ENCODE assay signal across 20 cellular contexts in genomic region chr1:84348240-84348555, GRCh38. TPM values are rescaled to one million over a fixed set of nuclear protein-coding genes. Genes with fewer than 3 reads are reported as not detected.
A peak's percentile ranks its signal among the peaks of the same experiment; 100 is the strongest.
DNase-seq lines count a peak whose midpoint lies in the region; ATAC-seq and TF ChIP-seq lines count a peak whose summit lies in the region.
"Had no signal": no experiment of that assay in that cellular context is flagged by ENCODE, and none has a peak within 500 bp of the region (broad histone marks: within the 10 kb centered on the region; RNA-seq: fewer than 3 reads in every experiment).

No MANE protein-coding gene starts in this region.

- H3K36me3 ChIP-seq in Panc1 (ENCODE audit: control insufficient read depth, insufficient read depth, low read length), result no peaks in the 10 kb centered on the region
- no peaks in the 10 kb centered on the region for H3K36me3 ChIP-seq in osteoblast (ENCODE audit: insufficient read depth, low read length)
- no peaks in the 10 kb centered on the region for H3K36me3 ChIP-seq in left lung

- no peak overlapping the region for H3K4me3 ChIP-seq in Panc1 (ENCODE audit: low read depth in 2 of 2, low read length in 2 of 2)
- no peak overlapping the region for H3K4me3 ChIP-seq in fibroblast of mammary gland (ENCODE audit: control insufficient read depth, low read depth, low read length)
- no peak overlapping the region for H3K4me3 ChIP-seq in osteoblast (ENCODE audit: insufficient read depth, low read length)
- no peak overlapping the region for H3K4me3 ChIP-seq in left lung

- no peak overlapping the region for H3K27ac ChIP-seq in Panc1 (ENCODE audit: low read length)
- H3K27ac ChIP-seq in osteoblast (ENCODE audit: low read depth, low read length), result peak overlapping the region; percentile 48
- no peak overlapping the region for H3K27ac ChIP-seq in left lung

- H3K4me2 ChIP-seq in osteoblast (ENCODE audit: insufficient read depth, low read length), result peak overlapping the region; percentile 60

- in situ Hi-C loops in Panc1 (cut with HindIII; ENCODE audit: low pct_unique_long_range_greater_than_20kb, low sequenced_read_pairs), result no loop called here

- no peaks in the 10 kb centered on the region; the same call in 1 of the 2 replicates for H3K4me1 ChIP-seq in Panc1 (ENCODE audit: control insufficient read depth, insufficient read depth, low read length)
- H3K4me1 ChIP-seq in osteoblast (ENCODE audit: insufficient read depth, low read length), result peaks cover 28% of the 10 kb centered on the region
- peaks cover 0 to 4% of the 10 kb centered on the region in 2 donors for H3K4me1 ChIP-seq in left lung

- no peaks in the 10 kb centered on the region for H4K20me1 ChIP-seq in osteoblast (ENCODE audit: insufficient read depth, low read length)

- TF ChIP-seq CTCF in Panc1 (IDR thresholded peaks at IDR 0.05), result no peak
- no peak for TF ChIP-seq CTCF in fibroblast of mammary gland (conservative IDR thresholded peaks at IDR 0.05; ENCODE audit: control insufficient read depth, insufficient read depth, low read depth, low read length)
- no peak for TF ChIP-seq CTCF in osteoblast (IDR thresholded peaks at IDR 0.05; ENCODE audit: extremely low read depth, low read depth, low read length)
- TF ChIP-seq CTCF in left lung (IDR thresholded peaks at IDR 0.05), result no peak

- CTCF ChIA-PET in Panc1 (lab: Charles Lee), result no interaction called here

- no TSS peak for BruUV-seq in Panc1 (replicated peaks; lab: Mats Ljungman, UMichigan)

- no peaks in the 10 kb centered on the region for H3K79me2 ChIP-seq in osteoblast (ENCODE audit: insufficient read depth, low read length)

- H3K27me3 ChIP-seq in Panc1 (ENCODE audit: control insufficient read depth, insufficient read depth, low read length) (no peaks in the 10 kb centered on the region), osteoblast (ENCODE audit: insufficient read depth, low read length) (no peaks in the 10 kb centered on the region), left lung (no peaks in the 10 kb centered on the region)

- POLR2A ChIA-PET in Panc1 (lab: Charles Lee), result no interaction called here

- H3K9me3 ChIP-seq in Panc1 (ENCODE audit: control insufficient read depth, insufficient read depth, low read depth, low read length) (no peaks in the 10 kb centered on the region), osteoblast (ENCODE audit: low read depth, low read length) (no peaks in the 10 kb centered on the region), left lung (no peaks in the 10 kb centered on the region)

- H2AFZ ChIP-seq in osteoblast (ENCODE audit: low read length), result peak overlapping the region; percentile 56

- intact Hi-C loops in Panc1 (cut with micrococcal nuclease; ENCODE audit: unreplicated experiment), result no loop called here
- intact Hi-C loops in left lung (cut with DNase I), result no loop called here

- DNase-seq in ELF-1 (ENCODE audit: low read depth, low spot score) (peak; percentile 8), Panc1 (ENCODE audit: low read depth, low spot score) (no peak), fibroblast of mammary gland (ENCODE audit: low read depth) (peak; percentile 90), osteoblast (ENCODE audit: insufficient read length, low spot score, missing footprints) (no peak), left lung (no peak), NCI-H187 treated with DMSO at 0.1 percent for 48 hours (lab: John Stamatoyannopoulos, UW) (no peak)
- DNase-seq in activated CD8-positive, alpha-beta memory T cell treated with anti-CD3 and anti-CD28 coated beads for 24 hours, result no peak
- DNase-seq: activated B cell treated with CpG ODN at 0.5 μM for 24 hours; effector CD8-positive, alpha-beta T cell; NCI-H1694; NCI-H446 treated with DMSO at 0.1 percent for 48 hours; stimulated activated CD4-positive, alpha-beta T cell treated with anti-CD3 and anti-CD28 coated beads, Interleukin-12 subunit alpha, Interleukin-12 subunit beta, amount 100 ng/mL, for 4 hours; T-helper 2 cell had no signal

- ATAC-seq in Panc1 (peak; percentile 54), GM18511 (IDR thresholded peaks at IDR 0.05; ENCODE audit: unreplicated experiment) (no peak), left lung (no peak)
- ATAC-seq: activated T-helper 17 cell treated with anti-CD3 and anti-CD28 coated beads, Interleukin-2, amount 50 U/mL, for 72 hours had no signal

RNA-seq across cellular contexts. Expression of gene SAMD13, which starts 46.7 kb away (rescaled TPM):
- total RNA-seq in Panc1 (2021; ENCODE audit: unreplicated experiment), result 2.2 TPM
- 1.0 TPM for polyA plus RNA-seq in Panc1 (2012; ENCODE audit: insufficient read length)
- total RNA-seq in osteoblast, result under 0.01 and 0.29 TPM in 2 replicates
- total RNA-seq in left lung, result 1 to 10 TPM in 1 of 2 donors, under 1 TPM in 1; 0.84 to 1.1 TPM
- total RNA-seq: activated T-helper 17 cell treated with anti-CD3 and anti-CD28 coated beads, Interleukin-2, amount 50 U/mL, for 72 hours had no signal

RNA-seq across cellular contexts. Expression of gene DNASE2B, which starts 50.1 kb away (rescaled TPM):
- total RNA-seq in Panc1 (2021; ENCODE audit: unreplicated experiment), result not detected
- not detected for polyA plus RNA-seq in Panc1 (2012; ENCODE audit: insufficient read length)
- not detected in 2 replicates for total RNA-seq in osteoblast
- total RNA-seq in left lung, result 1 to 10 TPM; 1.8 to 2.7 TPM
- total RNA-seq: A673; activated B cell treated with CpG ODN at 0.5 μM for 24 hours; activated T-helper 17 cell treated with anti-CD3 and anti-CD28 coated beads, Interleukin-2, amount 50 U/mL, for 72 hours; H4; mononuclear cell had no signal
- polyA plus RNA-seq: CD14-positive monocyte, keratinocyte had no signal

Comparison
In these comparisons a context has a peak if more than half of its experiments do, and no peak if none do; other contexts are left out.
1. DNase-seq: peak in ELF-1 (single experiment) and fibroblast of mammary gland (single experiment); none in Panc1 (single experiment), osteoblast (single experiment), left lung (0 of 2), activated CD8-positive, alpha-beta memory T cell treated with anti-CD3 and anti-CD28 coated beads for 24 hours (single experiment) and NCI-H187 treated with DMSO at 0.1 percent for 48 hours (single experiment).